Comparison of ENCODE assay signal across 1 cellular context in genomic region chr19:45816236-45817009, GRCh38.
TF ChIP-seq lines count a peak whose summit lies in the region.

No MANE protein-coding gene starts in this region.

TF ChIP-seq in IMR-90, 13 proteins besides CTCF, POLR2A, EP300 and RAD21:
- no peak for TF ChIP-seq RCOR1 (IDR thresholded peaks at IDR 0.05; ENCODE audit: insufficient replicate concordance, low read length)
- no peak for TF ChIP-seq MXI1 (IDR thresholded peaks at IDR 0.05; ENCODE audit: borderline replicate concordance, low read depth, low read length)
- TF ChIP-seq USF2 (IDR thresholded peaks at IDR 0.05; ENCODE audit: low read depth, low read length): no peak
- TF ChIP-seq MAFK (IDR thresholded peaks at IDR 0.05; ENCODE audit: low read depth, low read length): no peak
- TF ChIP-seq FOS (IDR thresholded peaks at IDR 0.05; ENCODE audit: low read depth, low read length): no peak
- no peak for TF ChIP-seq NFE2L2 (IDR thresholded peaks at IDR 0.05; ENCODE audit: low read depth, low read length)
- TF ChIP-seq, protein P1, sequence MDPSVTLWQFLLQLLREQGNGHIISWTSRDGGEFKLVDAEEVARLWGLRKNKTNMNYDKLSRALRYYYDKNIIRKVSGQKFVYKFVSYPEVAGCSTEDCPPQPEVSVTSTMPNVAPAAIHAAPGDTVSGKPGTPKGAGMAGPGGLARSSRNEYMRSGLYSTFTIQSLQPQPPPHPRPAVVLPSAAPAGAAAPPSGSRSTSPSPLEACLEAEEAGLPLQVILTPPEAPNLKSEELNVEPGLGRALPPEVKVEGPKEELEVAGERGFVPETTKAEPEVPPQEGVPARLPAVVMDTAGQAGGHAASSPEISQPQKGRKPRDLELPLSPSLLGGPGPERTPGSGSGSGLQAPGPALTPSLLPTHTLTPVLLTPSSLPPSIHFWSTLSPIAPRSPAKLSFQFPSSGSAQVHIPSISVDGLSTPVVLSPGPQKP (IDR thresholded peaks at IDR 0.05; ENCODE audit: borderline replicate concordance, low read depth, low read length): no peak
- TF ChIP-seq RFX5 (IDR thresholded peaks at IDR 0.05; ENCODE audit: low read depth, low read length): no peak
- TF ChIP-seq CHD1 (IDR thresholded peaks at IDR 0.05; ENCODE audit: low read depth, low read length): no peak
- TF ChIP-seq CEBPB (IDR thresholded peaks at IDR 0.05; ENCODE audit: low read depth, low read length): no peak
- no peak for TF ChIP-seq SMC3 (IDR thresholded peaks at IDR 0.05; ENCODE audit: low read depth, low read length)
- no peak for TF ChIP-seq BHLHE40 (IDR thresholded peaks at IDR 0.05; ENCODE audit: low read depth, low read length)
- no peak for TF ChIP-seq MAZ (IDR thresholded peaks at IDR 0.05; ENCODE audit: borderline replicate concordance, low read depth, low read length)
TF ChIP-seq in IMR-90: peak in this region for 0.
